Comparison of ENCODE assay signal across 23 cellular contexts in the genomic region with DNA sequence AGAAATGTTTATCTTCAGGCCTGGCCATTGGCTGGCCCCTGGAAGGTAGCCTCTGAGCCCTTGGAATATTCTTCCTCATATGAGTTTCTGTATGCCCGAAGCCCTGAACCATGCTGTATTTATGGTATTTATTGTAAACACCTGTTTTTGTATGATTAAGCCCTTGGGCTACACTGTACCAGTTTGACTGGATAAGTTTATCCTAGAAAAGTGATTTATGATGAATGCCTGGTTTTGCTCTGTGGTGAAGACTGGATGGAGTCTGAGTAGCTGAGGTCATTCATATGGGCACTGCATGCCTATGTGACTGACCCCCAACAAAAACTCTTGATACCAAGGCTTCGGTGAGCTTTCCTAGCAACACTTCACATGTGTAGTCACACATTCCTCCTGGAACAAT.
"Had no signal": no experiment of that assay in that cellular context is flagged by ENCODE, and none has a peak within 500 bp of the region (broad histone marks: within the 10 kb centered on the region; RNA-seq: fewer than 3 reads in every experiment).

No MANE protein-coding gene starts in this region.

- H3K9me3 ChIP-seq: gastrocnemius medialis had no signal

- H3K36me3 ChIP-seq: brain microvascular endothelial cell, gastrocnemius medialis had no signal

- H3K4me1 ChIP-seq: foreskin keratinocyte, gastrocnemius medialis had no signal

- H3K27me3 ChIP-seq: brain microvascular endothelial cell, dorsolateral prefrontal cortex, foreskin keratinocyte, gastrocnemius medialis had no signal

- DNase-seq: activated CD4-positive, alpha-beta memory T cell treated with anti-CD3 and anti-CD28 coated beads, Interleukin-2, amount 10 ng/mL, durations not matched to agents 7 days and 5 days; activated CD4-positive, alpha-beta T cell treated with anti-CD3 and anti-CD28 coated beads for 1 hour; activated CD4-positive, alpha-beta T cell treated with anti-CD3 and anti-CD28 coated beads for 4 hours; activated CD4-positive, alpha-beta T cell treated with anti-CD3 and anti-CD28 coated beads, Interleukin-2, amount 10 ng/mL, durations not matched to agents 7 days and 5 days; activated CD4-positive, alpha-beta T cell treated with anti-CD3 and anti-CD28 coated beads, Interleukin-2, amount 50 U/mL, for 4 hours; activated CD4-positive, CD25-positive, alpha-beta regulatory T cell; activated CD8-positive, alpha-beta memory T cell treated with anti-CD3 and anti-CD28 coated beads, Interleukin-2, amount 50 U/mL, for 48 hours; activated gamma-delta T cell; activated naive CD4-positive, alpha-beta T cell; activated naive CD4-positive, alpha-beta T cell treated with anti-CD3 and anti-CD28 coated beads, Interleukin-2, amount 10 ng/mL, durations not matched to agents 7 days and 5 days; activated naive CD8-positive, alpha-beta T cell treated with anti-CD3 and anti-CD28 coated beads, Interleukin-2, amount 10 ng/mL, durations not matched to agents 7 days and 5 days; activated T-cell treated with anti-CD3 and anti-CD28 coated beads for 4 hours; activated T-cell treated with anti-CD3 and anti-CD28 coated beads, Interleukin-2, amount 50 U/mL, for 24 hours; activated T-cell treated with anti-CD3 and anti-CD28 coated beads, Interleukin-2, amount 50 U/mL, for 72 hours; brain microvascular endothelial cell; dorsolateral prefrontal cortex; effector memory CD4-positive, alpha-beta T cell; endodermal cell; foreskin keratinocyte; gastrocnemius medialis; glutamatergic neuron; T-helper 2 cell had no signal

- H3K4me3 ChIP-seq: coronary artery, dorsolateral prefrontal cortex, gastrocnemius medialis had no signal

- H3K27ac ChIP-seq: brain microvascular endothelial cell, coronary artery, dorsolateral prefrontal cortex, foreskin keratinocyte, gastrocnemius medialis had no signal
